In genomic region chr3:69784854-69785523, GRCh38 we compare ENCODE assay signal across 9 cellular contexts. TPM values are rescaled to one million over a fixed set of nuclear protein-coding genes. Genes with fewer than 3 reads are reported as not detected.
DNase-seq lines count a peak whose midpoint lies in the region; ATAC-seq and TF ChIP-seq lines count a peak whose summit lies in the region.
"Had no signal": no experiment of that assay in that cellular context is flagged by ENCODE, and none has a peak within 500 bp of the region (broad histone marks: within the 10 kb centered on the region; RNA-seq: fewer than 3 reads in every experiment).

No MANE protein-coding gene starts in this region.

- no peaks in the 10 kb centered on the region for H3K9me2 ChIP-seq in OCI-LY7 (ENCODE audit: insufficient read depth, low read length)

- TF ChIP-seq CTCF in brain microvascular endothelial cell (IDR thresholded peaks at IDR 0.05; ENCODE audit: low read depth, low read length, missing control alignments) (no peak), testis (IDR thresholded peaks at IDR 0.05) (no peak), OCI-LY7 (conservative IDR thresholded peaks at IDR 0.05; ENCODE audit: low read length) (no peak)

- H3K4me1 ChIP-seq in testis (peaks cover 7% of the 10 kb centered on the region), OCI-LY7 (ENCODE audit: insufficient read depth, low read length, poor library complexity, severe bottlenecking) (no peaks in the 10 kb centered on the region)

- H3K36me3 ChIP-seq in brain microvascular endothelial cell (replicated peaks) (no peaks in the 10 kb centered on the region), testis (ENCODE audit: low read depth, missing control alignments) (no peaks in the 10 kb centered on the region), OCI-LY7 (ENCODE audit: insufficient read depth, low read length) (no peaks in the 10 kb centered on the region)

- in situ Hi-C loops in brain microvascular endothelial cell (cut with HindIII; ENCODE audit: low pct_ligation_motif_present, low sequenced_read_pairs), result no loop called here

- no peak overlapping the region for H3K4me3 ChIP-seq in brain microvascular endothelial cell (ENCODE audit: low read depth, low read length)
- no peak overlapping the region for H3K4me3 ChIP-seq in testis
- no peak overlapping the region for H3K4me3 ChIP-seq in OCI-LY7 (ENCODE audit: low read depth, low read length, poor library complexity, severe bottlenecking)

- H4K20me1 ChIP-seq in OCI-LY7 (ENCODE audit: insufficient read depth, low read length), result no peaks in the 10 kb centered on the region

- no peak for ATAC-seq in HG03432 (IDR thresholded peaks at IDR 0.05; ENCODE audit: unreplicated experiment)

- BruUV-seq in OCI-LY7 (replicated peaks; lab: Mats Ljungman, UMichigan), result no TSS peak

- H2AFZ ChIP-seq in OCI-LY7 (ENCODE audit: low read length), result no peak overlapping the region

- DNase-seq in HT1080 (ENCODE audit: low read depth), result peak; percentile 91
- DNase-seq in brain microvascular endothelial cell, result peak; percentile 85
- peak; percentile 85 for DNase-seq in islet precursor cell
- DNase-seq in testis, result peak; percentile 18
- DNase-seq in activated naive CD4-positive, alpha-beta T cell (lab: John Stamatoyannopoulos, UW), result no peak
- no peak for DNase-seq in stimulated activated CD4-positive, alpha-beta T cell treated with anti-CD3 and anti-CD28 coated beads, Interleukin-4, amount 100 ng/mL, for 24 hours
- DNase-seq in OCI-LY7 (ENCODE audit: low spot score), result no peak

- H3K4me2 ChIP-seq in OCI-LY7 (ENCODE audit: low read length), result no peak overlapping the region

- POLR2A ChIA-PET in OCI-LY7 (lab: Charles Lee), result interaction anchor here (0.7 kb wide), 2 partner anchors 285 to 1821 kb away, joined by 3 to 4 read pairs; no protein-coding TSS in a partner anchor

- TF ChIP-seq POLR2A in testis (IDR thresholded peaks at IDR 0.05), result no peak

- H3K27ac ChIP-seq in brain microvascular endothelial cell (no peak overlapping the region), testis (peak overlapping the region in 1 of 2 donors; percentile 41), OCI-LY7 (ENCODE audit: low read depth, low read length, poor library complexity, severe bottlenecking) (no peak overlapping the region)

- H3K79me2 ChIP-seq in OCI-LY7 (ENCODE audit: insufficient read depth, low read depth, low read length), result no peaks in the 10 kb centered on the region

- H3K27me3 ChIP-seq in brain microvascular endothelial cell (replicated peaks) (no peaks in the 10 kb centered on the region), testis (no peaks in the 10 kb centered on the region)

- CTCF ChIA-PET in OCI-LY7 (lab: Charles Lee; ENCODE audit: unreplicated experiment), result no interaction called here

- 53 to 58% methylated on average over 7 of the region's 7 CpGs for WGBS in testis, 2 donors

- H3K9me3 ChIP-seq in testis (no peaks in the 10 kb centered on the region), OCI-LY7 (ENCODE audit: low read length) (no peaks in the 10 kb centered on the region)

- intact Hi-C loops in testis (cut with DNase I; ENCODE audit: low total_unique reads), result no loop called here
- intact Hi-C loops in OCI-LY7 (cut with micrococcal nuclease; ENCODE audit: unreplicated experiment), result no loop called here

RNA-seq across cellular contexts. Expression of gene MITF, which starts 45.7 kb away (rescaled TPM):
- 3.7 and 6.5 TPM in 2 replicates for total RNA-seq in HT1080 (2014; rRNA removed; shearing (Covaris generic))
- 4.1 and 5.1 TPM in 2 replicates for polyA plus RNA-seq in HT1080 (2015; cell fraction: cytosol; rRNA removed)
- 4.0 and 4.8 TPM in 2 replicates for polyA plus RNA-seq in HT1080 (2015; cell fraction: nucleus; rRNA removed)
- 1 to 10 TPM; 5.5 to 9.0 TPM for total RNA-seq in testis
- polyA plus RNA-seq in testis (ENCODE audit: insufficient read depth, low read depth, low replicate concordance), result 5.8 TPM
- not detected in 2 replicates for total RNA-seq in OCI-LY7 (2014; rRNA removed; shearing (Covaris generic))
- total RNA-seq in OCI-LY7 (2022), result not detected in 2 replicates
- polyA plus RNA-seq: neural cell had no signal

Comparison
In these comparisons a context has a peak if more than half of its experiments do, and no peak if none do; other contexts are left out.
1. DNase-seq: peak in HT1080 (single experiment), brain microvascular endothelial cell (single experiment), islet precursor cell (single experiment) and testis (single experiment); none in activated naive CD4-positive, alpha-beta T cell (0 of 4), stimulated activated CD4-positive, alpha-beta T cell treated with anti-CD3 and anti-CD28 coated beads, Interleukin-4, amount 100 ng/mL, for 24 hours (single experiment) and OCI-LY7 (single experiment).